8 cellular contexts compared by ENCODE assay signal in the genomic region with DNA sequence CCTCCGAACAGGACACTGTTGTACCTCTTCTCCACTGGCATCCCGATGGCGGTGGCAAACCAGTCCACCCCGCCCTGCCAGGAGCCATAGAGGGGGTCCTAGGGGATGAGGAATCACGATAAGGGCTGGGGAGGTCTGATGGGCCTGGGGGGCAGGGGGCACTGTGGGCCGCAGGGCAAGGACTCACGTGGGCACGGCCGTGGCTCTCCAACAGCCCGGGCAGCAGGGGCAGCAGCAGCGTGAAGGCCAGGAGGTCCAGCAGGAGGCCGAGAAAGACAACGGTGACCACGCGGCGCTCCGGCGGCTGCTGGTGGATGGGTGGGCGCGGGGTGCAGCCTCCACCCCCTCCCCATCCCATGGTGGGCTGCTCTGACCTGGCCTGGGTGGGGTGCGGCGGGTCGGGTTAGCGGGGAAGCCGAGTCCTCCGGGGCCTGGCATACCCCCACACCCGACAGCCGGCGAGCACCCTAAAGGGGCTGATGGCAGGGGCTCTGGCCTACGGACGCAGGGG. TPM values are rescaled to one million over a fixed set of nuclear protein-coding genes. Genes with fewer than 3 reads are reported as not detected.
DNase-seq lines count a peak whose midpoint lies in the region; ATAC-seq lines count a peak whose summit lies in the region.

No MANE protein-coding gene starts in this region.

- peak overlapping the region; percentile 65 to 79 for H3K4ac ChIP-seq in mesenchymal stem cell (ENCODE audit: low read depth in 1 of 2, low read length in 2 of 2)

- H3K14ac ChIP-seq in mesenchymal stem cell (ENCODE audit: low read length in 2 of 2): peak overlapping the region in 1 of 2 experiments; percentile 94

- peak overlapping the region; percentile 43 for H2AK5ac ChIP-seq in mesenchymal stem cell (ENCODE audit: low read length, severe bottlenecking)

- H4K91ac ChIP-seq in mesenchymal stem cell (ENCODE audit: low read length): peak overlapping the region; percentile 92

- H2BK5ac ChIP-seq in mesenchymal stem cell (ENCODE audit: low read depth, low read length, poor library complexity, severe bottlenecking): no peak overlapping the region

- H3K4me1 ChIP-seq in mesenchymal stem cell (ENCODE audit: control insufficient read depth, insufficient read depth, low read depth, low read length) (peaks cover 54% of the 10 kb centered on the region), urinary bladder (ENCODE audit: insufficient read depth) (no peaks in the 10 kb centered on the region)

- H3K9me3 ChIP-seq in mesenchymal stem cell (ENCODE audit: control insufficient read depth, low read length): no peaks in the 10 kb centered on the region

- H2BK120ac ChIP-seq in mesenchymal stem cell (ENCODE audit: low read depth, low read length): peak overlapping the region; percentile 71

- H3K79me1 ChIP-seq in mesenchymal stem cell (replicated peaks; ENCODE audit: low read length, poor library complexity, severe bottlenecking): peaks cover 18% of the 10 kb centered on the region

- H3K18ac ChIP-seq in mesenchymal stem cell (ENCODE audit: low read depth in 1 of 2, low read length in 2 of 2): peak overlapping the region; percentile 75 to 90

- peak overlapping the region; percentile 73 to 86 for H2BK12ac ChIP-seq in mesenchymal stem cell (ENCODE audit: low read length in 2 of 2)

- H4K8ac ChIP-seq in mesenchymal stem cell (ENCODE audit: low read length): peak overlapping the region; percentile 94

- H2BK15ac ChIP-seq in mesenchymal stem cell (ENCODE audit: low read depth, poor library complexity, severe bottlenecking): peak overlapping the region; percentile 85

- H3K9ac ChIP-seq in mesenchymal stem cell (ENCODE audit: low read length): peak overlapping the region; percentile 82

- H3K4me3 ChIP-seq in mesenchymal stem cell (ENCODE audit: insufficient read depth in 1 of 2, low read depth in 1 of 2, low read length in 2 of 2) (peak overlapping the region; percentile 81 to 93), urinary bladder (ENCODE audit: low read depth, low read length) (peak overlapping the region; percentile 60)

- no peaks in the 10 kb centered on the region for H3K27me3 ChIP-seq in mesenchymal stem cell (ENCODE audit: control insufficient read depth in 1 of 2, insufficient read depth in 1 of 2, low read length in 2 of 2)

- H2AFZ ChIP-seq in mesenchymal stem cell (ENCODE audit: low read depth, low read length): no peak overlapping the region

- H3K23ac ChIP-seq in mesenchymal stem cell (ENCODE audit: low read length in 2 of 2): no peak overlapping the region

- peak overlapping the region; percentile 78 for H3K4me2 ChIP-seq in mesenchymal stem cell (ENCODE audit: low read length, poor library complexity, severe bottlenecking)

- peak overlapping the region; percentile 44 for H3K27ac ChIP-seq in caudate nucleus (ENCODE audit: low read depth, low read length)
- peak overlapping the region; percentile 10 for H3K27ac ChIP-seq in mesenchymal stem cell (ENCODE audit: low read length, poor library complexity, severe bottlenecking)
- H3K27ac ChIP-seq in urinary bladder (ENCODE audit: low read depth): peak overlapping the region; percentile 70

- H3K36me3 ChIP-seq in mesenchymal stem cell (ENCODE audit: control insufficient read depth in 1 of 2, insufficient read depth in 2 of 2, low read depth in 1 of 2, low read length in 2 of 2): peaks cover 63 to 66% of the 10 kb centered on the region in 2 experiments
- H3K36me3 ChIP-seq in urinary bladder (ENCODE audit: insufficient read depth): no peaks in the 10 kb centered on the region

- 62% methylated on average over 20 of the region's 31 CpGs for WGBS in mesenchymal stem cell
- WGBS in urinary bladder: 21% methylated on average over 31 of the region's 31 CpGs

- ATAC-seq in HG02885 (IDR thresholded peaks at IDR 0.05; ENCODE audit: poor library complexity, unreplicated experiment): no peak
- ATAC-seq in GM18907 (IDR thresholded peaks at IDR 0.05; ENCODE audit: unreplicated experiment): no peak
- ATAC-seq in HG03097 (IDR thresholded peaks at IDR 0.05; ENCODE audit: low FRiP score, unreplicated experiment): no peak

- peak; percentile 35 for DNase-seq in activated gamma-delta T cell (lab: John Stamatoyannopoulos, UW)
- no peak for DNase-seq in activated gamma-delta T cell treated with Interleukin-2 at 50 U/mL for 16 hours
- DNase-seq in caudate nucleus (lab: John Stamatoyannopoulos, UW): no peak
- no peak for DNase-seq in mesenchymal stem cell

RNA-seq across cellular contexts. Expression of a gene that starts 29.6 kb away (rescaled TPM):
- 32.6 TPM for polyA plus RNA-seq in mesenchymal stem cell (2013, experiment 1 of 2)
- polyA plus RNA-seq in mesenchymal stem cell (2013, experiment 2 of 2): 33.3 TPM
- 11.3 TPM for total RNA-seq in urinary bladder
- polyA plus RNA-seq in urinary bladder: 17.0 TPM

RNA-seq across cellular contexts. Expression of a gene that starts 29.8 kb away (rescaled TPM):
- polyA plus RNA-seq in mesenchymal stem cell (2013, experiment 1 of 2): 3.6 TPM
- 3.7 TPM for polyA plus RNA-seq in mesenchymal stem cell (2013, experiment 2 of 2)
- 9.9 TPM for total RNA-seq in urinary bladder
- 3.1 TPM for polyA plus RNA-seq in urinary bladder

Comparison
In these comparisons a context has a peak if more than half of its experiments do, and no peak if none do; other contexts are left out.
1. H3K27ac ChIP-seq: peak in every context shown above with its lines; median percentile 70 in urinary bladder; 44 in caudate nucleus; 10 in mesenchymal stem cell.